ENCODE assay signal across 6 cellular contexts in genomic region chr1:121332875-121333562, GRCh38.
DNase-seq lines count a peak whose midpoint lies in the region; ATAC-seq, FAIRE-seq and TF ChIP-seq lines count a peak whose summit lies in the region.
"Not testable (repeated sequence)": the region's sequence is repeated elsewhere in the genome, so short reads cannot be mapped to it uniquely, and the experiment has no call there.

No MANE protein-coding gene starts in this region.

- H3K36me3 ChIP-seq in GM23338 (ENCODE audit: insufficient read depth); IMR-90 (ENCODE audit: control insufficient read depth, insufficient read depth, low read length); HepG2 (replicated peaks in 1 of 2; ENCODE audit: control insufficient read depth in 1 of 2, insufficient read depth in 2 of 2, low read length in 2 of 2): not testable (repeated sequence)

- intact Hi-C loops in IMR-90 (cut with micrococcal nuclease); Right ventricle myocardium superior (cut with DNase I); left ventricle myocardium superior (cut with micrococcal nuclease); HepG2 (cut with micrococcal nuclease; ENCODE audit: unreplicated experiment): not testable (repeated sequence)

- H2AFZ ChIP-seq in GM23338; IMR-90 (replicated peaks; ENCODE audit: low read length, poor library complexity); HepG2 (ENCODE audit: low read length): not testable (repeated sequence)

- not testable (repeated sequence) for H4K5ac ChIP-seq in IMR-90 (ENCODE audit: low read depth, low read length)

- POLR2A ChIA-PET in IMR-90 (lab: Charles Lee; ENCODE audit: unreplicated experiment); WTC11 (lab: Charles Lee); HepG2 (lab: Yijun Ruan, JAX): not testable (repeated sequence)

- not testable (repeated sequence) for H2BK15ac ChIP-seq in IMR-90 (ENCODE audit: low read depth, low read length)

- H3K79me2 ChIP-seq in GM23338 (replicated peaks; ENCODE audit: insufficient read depth); HepG2 (ENCODE audit: insufficient read depth, low read length): not testable (repeated sequence)

- H3F3A ChIP-seq in GM23338 (replicated peaks; ENCODE audit: low read depth), result not testable (repeated sequence)

- not testable (repeated sequence) for H3K27ac Mint-ChIP-seq in GM23338, WTC11

- not testable (repeated sequence) for H3K36me3 Mint-ChIP-seq in GM23338 (ENCODE audit: low read depth); WTC11

- BruUV-seq in IMR-90 (replicated peaks; lab: Mats Ljungman, UMichigan); HepG2 (replicated peaks; lab: Mats Ljungman, UMichigan): not testable (repeated sequence)

- H3K9me2 ChIP-seq in GM23338 (ENCODE audit: insufficient read depth), result not testable (repeated sequence)

- H4K8ac ChIP-seq in IMR-90 (ENCODE audit: low read depth in 2 of 2, low read length in 2 of 2), result not testable (repeated sequence)

- TF ChIP-seq POLR2A in IMR-90 (IDR thresholded peaks at IDR 0.05; ENCODE audit: low read depth, low read length); HepG2 (IDR thresholded peaks at IDR 0.05; ENCODE audit: insufficient read depth in 1 of 2, low read depth in 2 of 2, low read length in 2 of 2): not testable (repeated sequence)

- H3K27me3 Mint-ChIP-seq in GM23338 (ENCODE audit: insufficient read depth, low read depth, poor library complexity); WTC11 (ENCODE audit: low read depth): not testable (repeated sequence)

- H3K9me1 ChIP-seq in IMR-90 (ENCODE audit: insufficient read depth, low read length), result not testable (repeated sequence)

- not testable (repeated sequence) for TF ChIP-seq CTCF in GM23338 (conservative IDR thresholded peaks at IDR 0.05; ENCODE audit: low read depth in 2 of 2); IMR-90 (conservative IDR thresholded peaks at IDR 0.05; ENCODE audit: low read depth, low read length); WTC11 (IDR thresholded peaks at IDR 0.05); HepG2 (CRISPR knock-in tag; IDR thresholded peaks at IDR 0.05)

- H4K20me1 ChIP-seq in GM23338 (replicated peaks; ENCODE audit: insufficient read depth); IMR-90 (ENCODE audit: insufficient read depth, low read length); HepG2 (ENCODE audit: insufficient read depth, low read length): not testable (repeated sequence)

- not testable (repeated sequence) for H2AK9ac ChIP-seq in IMR-90 (replicated peaks; ENCODE audit: low read depth, low read length, poor library complexity)

- not testable (repeated sequence) for H3K23ac ChIP-seq in IMR-90 (ENCODE audit: low read depth, low read length)

- TF ChIP-seq EP300 in HepG2 (IDR thresholded peaks at IDR 0.05; ENCODE audit: low read depth in 2 of 2, low read length in 2 of 2); HepG2 (CRISPR knock-in tag; IDR thresholded peaks at IDR 0.05; ENCODE audit: borderline replicate concordance): not testable (repeated sequence)

- not testable (repeated sequence) for H3K9ac ChIP-seq in IMR-90 (ENCODE audit: low read depth, low read length); HepG2 (ENCODE audit: insufficient read depth, low read depth, low read length)

- not testable (repeated sequence) for H3K27ac ChIP-seq in GM23338 (ENCODE audit: low read depth); IMR-90 (ENCODE audit: insufficient read depth, low read length); HepG2 (ENCODE audit: extremely low read length, insufficient read depth, low read length)

- not testable (repeated sequence) for H3K9me3 Mint-ChIP-seq in GM23338, WTC11

- not testable (repeated sequence) for FAIRE-seq in HepG2 (lab: Jason Lieb, UNC)

- H3K79me1 ChIP-seq in IMR-90 (ENCODE audit: low read depth in 1 of 2, low read length in 2 of 2), result not testable (repeated sequence)

- not testable (repeated sequence) for H3K4ac ChIP-seq in IMR-90 (ENCODE audit: low read depth, low read length)

- WGBS in IMR-90 (ENCODE audit: extremely low coverage in 2 of 2, insufficient read length in 1 of 2), 2 experiments, result no CpG with 5 or more reads among the region's 6 CpGs
- no CpG with 5 or more reads among the region's 6 CpGs for WGBS in HepG2 (ENCODE audit: low lambda C conversion rate)

- H2BK5ac ChIP-seq in IMR-90 (ENCODE audit: low read depth, low read length, poor library complexity, severe bottlenecking), result not testable (repeated sequence)

- in situ Hi-C loops in IMR-90 (cut with MboI; ENCODE audit: low sequenced_read_pairs); HepG2 (cut with HindIII; ENCODE audit: extremely low pct_ligation_motif_present, low pct_unique_long_range_greater_than_20kb): not testable (repeated sequence)

- H3K4me2 ChIP-seq in GM23338; IMR-90 (ENCODE audit: low read depth, low read length); HepG2 (ENCODE audit: low read depth, low read length): not testable (repeated sequence)

- not testable (repeated sequence) for TF ChIP-seq RAD21 in IMR-90 (IDR thresholded peaks at IDR 0.05; ENCODE audit: low read length); HepG2 (CRISPR knock-in tag; IDR thresholded peaks at IDR 0.05)

- not testable (repeated sequence) for DNase-seq in GM23338 (ENCODE audit: low spot score); IMR-90; WTC11 (ENCODE audit: low spot score); Right ventricle myocardium superior; left ventricle myocardium superior; HepG2 (ENCODE audit: low spot score)

- not testable (repeated sequence) for H3K18ac ChIP-seq in IMR-90 (ENCODE audit: low read depth, low read length)

- H3K27me3 ChIP-seq in GM23338 (ENCODE audit: insufficient read depth); IMR-90 (ENCODE audit: control insufficient read depth, insufficient read depth, low read length); HepG2 (ENCODE audit: control insufficient read depth in 1 of 2, insufficient read depth in 2 of 2, low read length in 2 of 2): not testable (repeated sequence)

- peak; percentile 82 for ATAC-seq in GM23338
- ATAC-seq in IMR-90 (ENCODE audit: low read depth), result peak; percentile 16
- peak; percentile 50 for ATAC-seq in WTC11
- peak; percentile 43 for ATAC-seq in Right ventricle myocardium superior (ENCODE audit: poor library complexity)
- ATAC-seq in left ventricle myocardium superior, result peak; percentile 33
- ATAC-seq in HepG2, result peak; percentile 86

- not testable (repeated sequence) for H3K56ac ChIP-seq in IMR-90 (ENCODE audit: extremely low read depth, insufficient read depth, low read length)

- not testable (repeated sequence) for H2BK20ac ChIP-seq in IMR-90 (ENCODE audit: low read depth, low read length)

- not testable (repeated sequence) for H3K9me3 ChIP-seq in IMR-90 (ENCODE audit: control insufficient read depth, insufficient read depth, low read length); HepG2 (ENCODE audit: low read length)

- H2AK5ac ChIP-seq in IMR-90 (ENCODE audit: low read depth, low read length), result not testable (repeated sequence)

- CTCF ChIA-PET in IMR-90 (lab: Yijun Ruan, JAX); WTC11 (lab: Charles Lee); HepG2 (lab: Yijun Ruan, JAX; ENCODE audit: low intra/inter-chr PET ratio, low total read pairs): not testable (repeated sequence)

- H2BK120ac ChIP-seq in IMR-90 (ENCODE audit: low read depth, low read length), result not testable (repeated sequence)

- not testable (repeated sequence) for H4K91ac ChIP-seq in IMR-90 (ENCODE audit: insufficient read depth, low read depth, low read length)

- not testable (repeated sequence) for H3K4me1 ChIP-seq in GM23338 (ENCODE audit: insufficient read depth); IMR-90 (ENCODE audit: control insufficient read depth, insufficient read depth, low read length); HepG2 (ENCODE audit: insufficient read depth, low read length)

- dilution Hi-C loops in IMR-90 (cut with HindIII; ENCODE audit: low sequenced_read_pairs, unreplicated experiment), result not testable (repeated sequence)

- not testable (repeated sequence) for H3K4me3 ChIP-seq in GM23338; IMR-90 (ENCODE audit: insufficient read depth, low read depth, low read length); HepG2 (replicated peaks in 1 of 3; ENCODE audit: insufficient read depth in 1 of 3, low read depth in 2 of 3, low read length in 3 of 3)

- not testable (repeated sequence) for H3K4me3 Mint-ChIP-seq in GM23338, WTC11

- H3K4me1 Mint-ChIP-seq in GM23338, WTC11: not testable (repeated sequence)

- not testable (repeated sequence) for H3K14ac ChIP-seq in IMR-90 (replicated peaks; ENCODE audit: low read depth, low read length)

Comparison
In these comparisons a context has a peak if more than half of its experiments do, and no peak if none do; other contexts are left out.
1. ATAC-seq: peak in every context shown above with its lines; median percentile 86 in HepG2; 82 in GM23338; 50 in WTC11; 43 in Right ventricle myocardium superior; 33 in left ventricle myocardium superior; 16 in IMR-90.